In genomic region chr9:97651646-97652045, GRCh38 we compare ENCODE assay signal across 19 cellular contexts. TPM values are rescaled to one million over a fixed set of nuclear protein-coding genes. Genes with fewer than 3 reads are reported as not detected.
DNase-seq lines count a peak whose midpoint lies in the region; ATAC-seq, FAIRE-seq and TF ChIP-seq lines count a peak whose summit lies in the region.
"Had no signal": no experiment of that assay in that cellular context is flagged by ENCODE, and none has a peak within 500 bp of the region (broad histone marks: within the 10 kb centered on the region; RNA-seq: fewer than 3 reads in every experiment).

No MANE protein-coding gene starts in this region.

- peaks cover 9% of the 10 kb centered on the region for H3K4me1 Mint-ChIP-seq in activated CD4-positive, alpha-beta memory T cell treated with anti-CD3 and anti-CD28 coated beads, Interleukin-2, amount 10 ng/mL, durations not matched to agents 7 days and 5 days
- H3K4me1 Mint-ChIP-seq in activated CD4-positive, alpha-beta memory T cell treated with anti-CD3 and anti-CD28 coated beads for 36 hours (ENCODE audit: low read depth): peaks cover 2% of the 10 kb centered on the region
- H3K4me1 Mint-ChIP-seq in stimulated activated effector memory CD8-positive, alpha-beta T cell treated with anti-CD3 and anti-CD28 coated beads, Interleukin-12 subunit alpha, Interleukin-12 subunit beta, amount 100 ng/mL, for 72 hours: no peaks in the 10 kb centered on the region

- peaks cover 82% of the 10 kb centered on the region for H3K36me3 ChIP-seq in right atrium auricular region

- peaks cover 0 to 15% of the 10 kb centered on the region in 2 donors for H3K4me1 ChIP-seq in right atrium auricular region
- H3K4me1 ChIP-seq in right cardiac atrium (ENCODE audit: control insufficient read depth, insufficient read depth, low read length): no peaks in the 10 kb centered on the region

- no peaks in the 10 kb centered on the region for H3K27me3 Mint-ChIP-seq in activated CD4-positive, alpha-beta memory T cell treated with anti-CD3 and anti-CD28 coated beads, Interleukin-2, amount 10 ng/mL, durations not matched to agents 7 days and 5 days
- no peaks in the 10 kb centered on the region for H3K27me3 Mint-ChIP-seq in activated CD4-positive, alpha-beta memory T cell treated with anti-CD3 and anti-CD28 coated beads for 36 hours

- peak; percentile 18 for FAIRE-seq in endometrium (lab: Jason Lieb, UNC)
- FAIRE-seq: GM12878, RCC 7860 had no signal

- H3K27ac ChIP-seq in right atrium auricular region (peak overlapping the region; percentile 17 to 38), right cardiac atrium (ENCODE audit: low read length) (no peak overlapping the region)

- no peaks in the 10 kb centered on the region for H3K9me3 Mint-ChIP-seq in activated CD4-positive, alpha-beta memory T cell treated with anti-CD3 and anti-CD28 coated beads, Interleukin-2, amount 10 ng/mL, durations not matched to agents 7 days and 5 days
- no peaks in the 10 kb centered on the region for H3K9me3 Mint-ChIP-seq in activated CD4-positive, alpha-beta memory T cell treated with anti-CD3 and anti-CD28 coated beads for 36 hours
- no peaks in the 10 kb centered on the region for H3K9me3 Mint-ChIP-seq in stimulated activated effector memory CD8-positive, alpha-beta T cell treated with anti-CD3 and anti-CD28 coated beads, Interleukin-12 subunit alpha, Interleukin-12 subunit beta, amount 100 ng/mL, for 72 hours

- no peak overlapping the region for H3K4me3 Mint-ChIP-seq in activated CD4-positive, alpha-beta memory T cell treated with anti-CD3 and anti-CD28 coated beads, Interleukin-2, amount 10 ng/mL, durations not matched to agents 7 days and 5 days
- H3K4me3 Mint-ChIP-seq in activated CD4-positive, alpha-beta memory T cell treated with anti-CD3 and anti-CD28 coated beads for 36 hours: no peak overlapping the region
- H3K4me3 Mint-ChIP-seq in stimulated activated effector memory CD8-positive, alpha-beta T cell treated with anti-CD3 and anti-CD28 coated beads, Interleukin-12 subunit alpha, Interleukin-12 subunit beta, amount 100 ng/mL, for 72 hours: no peak overlapping the region

- intact Hi-C loops in activated CD4-positive, alpha-beta memory T cell treated with anti-CD3 and anti-CD28 coated beads for 36 hours (cut with micrococcal nuclease): no loop called here
- intact Hi-C loops in right cardiac atrium (cut with DNase I) (no loop called here), left colon (cut with DNase I, micrococcal nuclease) (no loop called here)

- no peaks in the 10 kb centered on the region for H3K9me3 ChIP-seq in right atrium auricular region
- H3K9me3 ChIP-seq in right cardiac atrium (ENCODE audit: control insufficient read depth, low read length): no peaks in the 10 kb centered on the region

- POLR2A ChIA-PET in activated CD4-positive, alpha-beta memory T cell treated with anti-CD3 and anti-CD28 coated beads, Interleukin-2, amount 10 ng/mL, durations not matched to agents 7 days and 5 days (lab: Charles Lee): interaction anchor here (0.6 to 2.9 kb wide), 3 partner anchors 18 to 45 kb away, joined by 3 to 11 read pairs (median 3); partner anchors contain the start of genes NCBP1 and TSTD2
- POLR2A ChIA-PET in activated CD4-positive, alpha-beta memory T cell treated with anti-CD3 and anti-CD28 coated beads for 36 hours (lab: Charles Lee): no interaction called here

- peaks cover 74% of the 10 kb centered on the region for H3K36me3 Mint-ChIP-seq in activated CD4-positive, alpha-beta memory T cell treated with anti-CD3 and anti-CD28 coated beads, Interleukin-2, amount 10 ng/mL, durations not matched to agents 7 days and 5 days (ENCODE audit: low read depth)
- peaks cover 42% of the 10 kb centered on the region for H3K36me3 Mint-ChIP-seq in activated CD4-positive, alpha-beta memory T cell treated with anti-CD3 and anti-CD28 coated beads for 36 hours
- H3K36me3 Mint-ChIP-seq in stimulated activated effector memory CD8-positive, alpha-beta T cell treated with anti-CD3 and anti-CD28 coated beads, Interleukin-12 subunit alpha, Interleukin-12 subunit beta, amount 100 ng/mL, for 72 hours: peaks cover 100% of the 10 kb centered on the region

- CTCF ChIA-PET in activated CD4-positive, alpha-beta memory T cell treated with anti-CD3 and anti-CD28 coated beads, Interleukin-2, amount 10 ng/mL, durations not matched to agents 7 days and 5 days (lab: Charles Lee): interaction anchor here (0.5 kb wide), 1 partner anchor 249 kb away, joined by 3 read pairs; no protein-coding TSS in a partner anchor
- CTCF ChIA-PET in activated CD4-positive, alpha-beta memory T cell treated with anti-CD3 and anti-CD28 coated beads for 36 hours (lab: Charles Lee): no interaction called here

- H3K4me3 ChIP-seq in right atrium auricular region (no peak overlapping the region), right cardiac atrium (ENCODE audit: low read length) (no peak overlapping the region)
- H3K4me3 ChIP-seq: GM12878 had no signal

- ATAC-seq in right cardiac atrium: no peak
- peak; percentile 65 for ATAC-seq in stimulated activated effector memory CD8-positive, alpha-beta T cell treated with anti-CD3 and anti-CD28 coated beads, Interleukin-12 subunit alpha, Interleukin-12 subunit beta, amount 100 ng/mL, for 72 hours
- ATAC-seq in HG03097 (IDR thresholded peaks at IDR 0.05; ENCODE audit: low FRiP score, unreplicated experiment): no peak
- ATAC-seq in left colon: no peak
- ATAC-seq: GM12878 had no signal

- WGBS in right cardiac atrium: 67% methylated on average over 3 of the region's 3 CpGs

- no peak for TF ChIP-seq CTCF in right atrium auricular region (IDR thresholded peaks at IDR 0.05)

- no peak for DNase-seq in activated CD4-positive, alpha-beta memory T cell treated with anti-CD3 and anti-CD28 coated beads, Interleukin-2, amount 10 ng/mL, durations not matched to agents 7 days and 5 days
- no peak for DNase-seq in activated CD4-positive, alpha-beta memory T cell treated with anti-CD3 and anti-CD28 coated beads for 36 hours
- DNase-seq in right atrium auricular region (ENCODE audit: low spot score) (no peak), right cardiac atrium (no peak), left colon (no peak)
- no peak for DNase-seq in stimulated activated effector memory CD8-positive, alpha-beta T cell treated with anti-CD3 and anti-CD28 coated beads, Interleukin-12 subunit alpha, Interleukin-12 subunit beta, amount 100 ng/mL, for 72 hours (ENCODE audit: low spot score in 2 of 2)
- DNase-seq: C1 segment of cervical spinal cord, DND-41, GDM1, GOT3, NCI-H1436, NCI-H2029, NCI-H2171, NCI-H446, NCI-H69 had no signal

- H3K27me3 ChIP-seq in right atrium auricular region (no peaks in the 10 kb centered on the region), right cardiac atrium (ENCODE audit: control insufficient read depth, insufficient read depth) (no peaks in the 10 kb centered on the region)

- peak overlapping the region; percentile 56 for H3K27ac Mint-ChIP-seq in activated CD4-positive, alpha-beta memory T cell treated with anti-CD3 and anti-CD28 coated beads, Interleukin-2, amount 10 ng/mL, durations not matched to agents 7 days and 5 days
- no peak overlapping the region for H3K27ac Mint-ChIP-seq in activated CD4-positive, alpha-beta memory T cell treated with anti-CD3 and anti-CD28 coated beads for 36 hours
- peak overlapping the region; percentile 23 for H3K27ac Mint-ChIP-seq in stimulated activated effector memory CD8-positive, alpha-beta T cell treated with anti-CD3 and anti-CD28 coated beads, Interleukin-12 subunit alpha, Interleukin-12 subunit beta, amount 100 ng/mL, for 72 hours

RNA-seq across cellular contexts. Expression of gene NCBP1, which starts 18.0 kb away (rescaled TPM):
- 10 to 100 TPM; 34.5 to 36.5 TPM for total RNA-seq in activated CD4-positive, alpha-beta memory T cell treated with anti-CD3 and anti-CD28 coated beads, Interleukin-2, amount 10 ng/mL, durations not matched to agents 7 days and 5 days
- total RNA-seq in activated CD4-positive, alpha-beta memory T cell treated with anti-CD3 and anti-CD28 coated beads for 36 hours: 10 to 100 TPM; 43.4 to 47.2 TPM
- 10 to 100 TPM; 14.1 to 18.5 TPM for total RNA-seq in right atrium auricular region
- total RNA-seq in right cardiac atrium: 10 to 100 TPM; 18.7 to 27.7 (median 19.6) TPM
- 10.3 TPM for polyA plus RNA-seq in right cardiac atrium
- total RNA-seq in left colon: 10 to 100 TPM; 29.0 to 34.0 TPM

RNA-seq across cellular contexts. Expression of gene TSTD2, which starts 18.5 kb away (rescaled TPM):
- total RNA-seq in activated CD4-positive, alpha-beta memory T cell treated with anti-CD3 and anti-CD28 coated beads, Interleukin-2, amount 10 ng/mL, durations not matched to agents 7 days and 5 days: 10 to 100 TPM; 10.5 to 12.2 TPM
- total RNA-seq in activated CD4-positive, alpha-beta memory T cell treated with anti-CD3 and anti-CD28 coated beads for 36 hours: 10 to 100 TPM; 10.3 to 13.4 TPM
- total RNA-seq in right atrium auricular region (10 to 100 TPM; 13.9 to 14.0 TPM), right cardiac atrium (10 to 100 TPM; 19.4 to 29.5 (median 24.6) TPM), left colon (10 to 100 TPM; 12.6 to 22.4 TPM)
- 14.0 TPM for polyA plus RNA-seq in right cardiac atrium

RNA-seq across cellular contexts. Expression of gene XPA, which starts 45.5 kb away (rescaled TPM):
- 10 to 100 TPM; 12.1 to 12.4 TPM for total RNA-seq in activated CD4-positive, alpha-beta memory T cell treated with anti-CD3 and anti-CD28 coated beads, Interleukin-2, amount 10 ng/mL, durations not matched to agents 7 days and 5 days
- 1 to 10 TPM; 8.5 to 9.6 TPM for total RNA-seq in activated CD4-positive, alpha-beta memory T cell treated with anti-CD3 and anti-CD28 coated beads for 36 hours
- 1 to 10 TPM; 6.9 to 7.9 TPM for total RNA-seq in right atrium auricular region
- 10 to 100 TPM in 2 of 4 donors, 1 to 10 TPM in 2; 7.1 to 10.7 (median 10.3) TPM for total RNA-seq in right cardiac atrium
- polyA plus RNA-seq in right cardiac atrium: 9.8 TPM
- 10 to 100 TPM; 10.0 to 10.1 TPM for total RNA-seq in left colon
